8 cellular contexts compared by ENCODE assay signal in genomic region chr11:106021181-106021966, GRCh38. TPM values are rescaled to one million over a fixed set of nuclear protein-coding genes. Genes with fewer than 3 reads are reported as not detected.
DNase-seq lines count a peak whose midpoint lies in the region; ATAC-seq, FAIRE-seq and TF ChIP-seq lines count a peak whose summit lies in the region.

No MANE protein-coding gene starts in this region.

- POLR2A ChIA-PET in naive thymus-derived CD4-positive, alpha-beta T cell (lab: Charles Lee): no interaction called here

- peaks cover 4% of the 10 kb centered on the region for H3K9me3 Mint-ChIP-seq in endodermal cell
- H3K9me3 Mint-ChIP-seq in naive thymus-derived CD4-positive, alpha-beta T cell: peaks cover 0 to 4% (median 2%) of the 10 kb centered on the region in 11 donors

- peak overlapping the region; percentile 92 for H3K4me3 Mint-ChIP-seq in endodermal cell
- H3K4me3 Mint-ChIP-seq in naive thymus-derived CD4-positive, alpha-beta T cell: peak overlapping the region; percentile 91 to 99 (median 94)

- no peaks in the 10 kb centered on the region for H3K9me3 ChIP-seq in endodermal cell (ENCODE audit: control insufficient read depth, low read length)
- no peaks in the 10 kb centered on the region for H3K9me3 ChIP-seq in naive thymus-derived CD4-positive, alpha-beta T cell (ENCODE audit: control insufficient read depth in 2 of 3, low read length in 3 of 3)

- in situ Hi-C loops in GM13977 (cut with MboI; ENCODE audit: low pct_unique_long_range_greater_than_20kb, low sequenced_read_pairs, unreplicated experiment): no loop called here

- peaks cover 16% of the 10 kb centered on the region for H3K4me1 Mint-ChIP-seq in endodermal cell
- H3K4me1 Mint-ChIP-seq in naive thymus-derived CD4-positive, alpha-beta T cell: peaks cover 35 to 68% (median 55%) of the 10 kb centered on the region in 7 donors

- H3K36me3 Mint-ChIP-seq in endodermal cell (ENCODE audit: low read depth): peaks cover 4% of the 10 kb centered on the region
- H3K36me3 Mint-ChIP-seq in naive thymus-derived CD4-positive, alpha-beta T cell: peaks cover 7 to 18% (median 13%) of the 10 kb centered on the region in 5 donors

- peak; percentile 5 for ATAC-seq in HG02981 (IDR thresholded peaks at IDR 0.05; ENCODE audit: unreplicated experiment)
- ATAC-seq in naive thymus-derived CD4-positive, alpha-beta T cell: no peak

- FAIRE-seq in GM18507 (lab: Jason Lieb, UNC): peak; percentile 51

- H3K27me3 Mint-ChIP-seq in endodermal cell (ENCODE audit: insufficient read depth): no peaks in the 10 kb centered on the region
- peaks cover 0 to 7% (median 0%) of the 10 kb centered on the region in 5 donors for H3K27me3 Mint-ChIP-seq in naive thymus-derived CD4-positive, alpha-beta T cell

- no peaks in the 10 kb centered on the region for H3K36me3 ChIP-seq in endodermal cell (ENCODE audit: control insufficient read depth, insufficient read depth, low read length)
- H3K36me3 ChIP-seq in naive thymus-derived CD4-positive, alpha-beta T cell (ENCODE audit: control insufficient read depth in 2 of 3, insufficient read depth in 3 of 3, low read length in 3 of 3): no peaks in the 10 kb centered on the region

- no peak for TF ChIP-seq CTCF in endodermal cell (conservative IDR thresholded peaks at IDR 0.05)
- TF ChIP-seq CTCF in GM13977 (IDR thresholded peaks at IDR 0.05; ENCODE audit: extremely low read depth, insufficient read depth, missing control alignments): no peak

- peak; percentile 15 for DNase-seq in 8988T
- DNase-seq in GM18507 (ENCODE audit: extremely low spot score, insufficient read length, low read depth): no peak
- DNase-seq in OCI-M1 (lab: John Stamatoyannopoulos, UW): peak; percentile 5
- DNase-seq in endodermal cell: no peak
- DNase-seq in naive thymus-derived CD4-positive, alpha-beta T cell: no peak
- no peak for DNase-seq in GM13977 (ENCODE audit: low spot score)
- DNase-seq in stimulated activated CD4-positive, alpha-beta T cell treated with anti-CD3 and anti-CD28 coated beads, Interleukin-1b, Interleukin-23, amount 100 ng/mL, for 48 hours: no peak

- CTCF ChIA-PET in naive thymus-derived CD4-positive, alpha-beta T cell (lab: Charles Lee): no interaction called here

- H3K4me3 ChIP-seq in endodermal cell (ENCODE audit: low read length): peak overlapping the region; percentile 91
- H3K4me3 ChIP-seq in naive thymus-derived CD4-positive, alpha-beta T cell (ENCODE audit: low read length): peak overlapping the region; percentile 82

- no peaks in the 10 kb centered on the region for H3K4me1 ChIP-seq in endodermal cell (ENCODE audit: control insufficient read depth, insufficient read depth, low read length)
- peaks cover 10 to 22% of the 10 kb centered on the region in 2 donors for H3K4me1 ChIP-seq in naive thymus-derived CD4-positive, alpha-beta T cell (ENCODE audit: control insufficient read depth in 2 of 2, insufficient read depth in 2 of 2, low read length in 2 of 2)

- intact Hi-C loops in naive thymus-derived CD4-positive, alpha-beta T cell (cut with micrococcal nuclease): loop anchor here (5.0 to 10.0 kb wide), 5 partner anchors 974 to 1546 kb away; partner anchors contain the start of genes ALKBH8 (in 2 of the 2), CARD16 (in 1 of the 2), CASP1 (in 1 of the 2) and CWF19L2 (in 1 of the 2)

- H3K27ac Mint-ChIP-seq in endodermal cell: peak overlapping the region; percentile 91
- H3K27ac Mint-ChIP-seq in naive thymus-derived CD4-positive, alpha-beta T cell: peak overlapping the region in 8 of 9 donors; percentile 82 to 96 (median 88)

- H3K27me3 ChIP-seq in endodermal cell (ENCODE audit: control insufficient read depth, insufficient read depth, low read length, poor library complexity, severe bottlenecking): no peaks in the 10 kb centered on the region
- H3K27me3 ChIP-seq in naive thymus-derived CD4-positive, alpha-beta T cell (ENCODE audit: control insufficient read depth in 2 of 2, insufficient read depth in 2 of 2, low read length in 2 of 2): no peaks in the 10 kb centered on the region

- peak overlapping the region; percentile 65 for H3K27ac ChIP-seq in endodermal cell (ENCODE audit: low read depth, low read length)
- H3K27ac ChIP-seq in naive thymus-derived CD4-positive, alpha-beta T cell (ENCODE audit: low read depth, low read length): peak overlapping the region; percentile 66

- WGBS in endodermal cell (ENCODE audit: insufficient coverage in 1 of 2, insufficient read length in 1 of 2), 2 experiments: 0 to 20% methylated on average over 5 to 18 of the region's 18 CpGs

- H3K9ac ChIP-seq in endodermal cell (ENCODE audit: extremely low read depth, low read length, poor library complexity, severe bottlenecking): peak overlapping the region; percentile 61

RNA-seq across cellular contexts. Expression of gene MSANTD4, which starts 0.7 kb away (rescaled TPM):
- 10 to 100 TPM; 17.2 to 19.8 TPM for total RNA-seq in endodermal cell
- polyA plus RNA-seq in endodermal cell (2013, experiment 1 of 2): 30.9 TPM
- 27.6 TPM for polyA plus RNA-seq in endodermal cell (2013, experiment 2 of 2)
- total RNA-seq in naive thymus-derived CD4-positive, alpha-beta T cell: 10 to 100 TPM in 3 of 5 experiments, 1 to 10 TPM in 2; 4.7 to 18.7 (median 15.3) TPM
- polyA plus RNA-seq in naive thymus-derived CD4-positive, alpha-beta T cell: 1 to 10 TPM; 3.9 to 7.8 TPM

RNA-seq across cellular contexts. Expression of gene KBTBD3, which starts 55.8 kb away (rescaled TPM):
- total RNA-seq in endodermal cell: 10 to 100 TPM in 1 of 2 donors, 1 to 10 TPM in 1; 4.5 to 12.4 TPM
- 7.2 TPM for polyA plus RNA-seq in endodermal cell (2013, experiment 1 of 2)
- polyA plus RNA-seq in endodermal cell (2013, experiment 2 of 2): 9.9 TPM
- total RNA-seq in naive thymus-derived CD4-positive, alpha-beta T cell: 10 to 100 TPM in 2 of 5 experiments, 1 to 10 TPM in 3; 5.1 to 16.6 (median 7.3) TPM
- 1 to 10 TPM; 3.4 to 6.7 TPM for polyA plus RNA-seq in naive thymus-derived CD4-positive, alpha-beta T cell

RNA-seq across cellular contexts. Expression of gene AASDHPPT, which starts 56.1 kb away (rescaled TPM):
- 10 to 100 TPM; 44.8 to 52.3 TPM for total RNA-seq in endodermal cell
- 77.5 TPM for polyA plus RNA-seq in endodermal cell (2013, experiment 1 of 2)
- polyA plus RNA-seq in endodermal cell (2013, experiment 2 of 2): 68.8 TPM
- 10 to 100 TPM; 17.7 to 33.7 (median 27.6) TPM for total RNA-seq in naive thymus-derived CD4-positive, alpha-beta T cell
- 10 to 100 TPM; 39.4 to 55.9 TPM for polyA plus RNA-seq in naive thymus-derived CD4-positive, alpha-beta T cell

Comparison
In these comparisons a context has a peak if more than half of its experiments do, and no peak if none do; other contexts are left out.
1. DNase-seq: peak in 8988T (single experiment) and OCI-M1 (single experiment); none in GM18507 (single experiment), endodermal cell (single experiment), naive thymus-derived CD4-positive, alpha-beta T cell (0 of 9), GM13977 (single experiment) and stimulated activated CD4-positive, alpha-beta T cell treated with anti-CD3 and anti-CD28 coated beads, Interleukin-1b, Interleukin-23, amount 100 ng/mL, for 48 hours (single experiment).